In genomic region chr13:75685239-75685697, GRCh38 we compare ENCODE assay signal across 11 cellular contexts. TPM values are rescaled to one million over a fixed set of nuclear protein-coding genes. Genes with fewer than 3 reads are reported as not detected.
DNase-seq lines count a peak whose midpoint lies in the region; ATAC-seq and TF ChIP-seq lines count a peak whose summit lies in the region.
"Had no signal": no experiment of that assay in that cellular context is flagged by ENCODE, and none has a peak within 500 bp of the region (broad histone marks: within the 10 kb centered on the region; RNA-seq: fewer than 3 reads in every experiment).

No MANE protein-coding gene starts in this region.

- peak; percentile 61 for TF ChIP-seq CTCF in endodermal cell (conservative IDR thresholded peaks at IDR 0.05)

- H3K36me3 Mint-ChIP-seq in endodermal cell (ENCODE audit: low read depth) = peaks cover 4% of the 10 kb centered on the region

- no peaks in the 10 kb centered on the region for H3K36me3 ChIP-seq in endodermal cell (ENCODE audit: control insufficient read depth, insufficient read depth, low read length)

- no peak for ATAC-seq in HG03521 (IDR thresholded peaks at IDR 0.05; ENCODE audit: unreplicated experiment)

- H3K9ac ChIP-seq in endodermal cell (ENCODE audit: extremely low read depth, low read length, poor library complexity, severe bottlenecking) = no peak overlapping the region

- H3K4me3 ChIP-seq in endodermal cell (ENCODE audit: low read length) = no peak overlapping the region

- H3K4me1 ChIP-seq in endodermal cell (ENCODE audit: control insufficient read depth, insufficient read depth, low read length) = no peaks in the 10 kb centered on the region

- 60 to 74% methylated on average over 1 to 2 of the region's 2 CpGs for WGBS in endodermal cell (ENCODE audit: insufficient coverage in 1 of 2, insufficient read length in 1 of 2), 2 experiments

- H3K9me3 Mint-ChIP-seq in endodermal cell = peaks cover 7% of the 10 kb centered on the region
- H3K9me3 Mint-ChIP-seq: activated T-cell treated with anti-CD3 and anti-CD28 coated beads, Interleukin-2, amount 50 U/mL, for 24 hours had no signal

- peak overlapping the region; percentile 64 for H3K27ac Mint-ChIP-seq in endodermal cell
- H3K27ac Mint-ChIP-seq: activated T-cell treated with anti-CD3 and anti-CD28 coated beads, Interleukin-2, amount 50 U/mL, for 24 hours; CD4-positive, CD25-positive, alpha-beta regulatory T cell had no signal

- H3K4me3 Mint-ChIP-seq in endodermal cell = no peak overlapping the region
- H3K4me3 Mint-ChIP-seq: activated T-cell treated with anti-CD3 and anti-CD28 coated beads, Interleukin-2, amount 50 U/mL, for 24 hours; CD4-positive, CD25-positive, alpha-beta regulatory T cell had no signal

- peaks cover 12% of the 10 kb centered on the region for H3K4me1 Mint-ChIP-seq in endodermal cell

- in situ Hi-C loops in G401 (cut with HindIII; ENCODE audit: low sequenced_read_pairs) = no loop called here

- H3K27me3 Mint-ChIP-seq in endodermal cell (ENCODE audit: insufficient read depth) = no peaks in the 10 kb centered on the region
- H3K27me3 Mint-ChIP-seq: activated T-cell treated with anti-CD3 and anti-CD28 coated beads, Interleukin-2, amount 50 U/mL, for 24 hours had no signal

- DNase-seq in NCI-H510A treated with DMSO at 0.1 percent for 48 hours (lab: John Stamatoyannopoulos, UW) (peak; percentile 46), NCI-H510A (lab: John Stamatoyannopoulos, UW) (no peak), NCI-H2029 treated with DMSO at 0.1 percent for 48 hours (lab: John Stamatoyannopoulos, UW) (peak; percentile 61), endodermal cell (peak; percentile 65), renal cortical epithelial cell (ENCODE audit: low read depth) (peak; percentile 73), G401 (ENCODE audit: low spot score) (no peak), NCI-H2171 (lab: John Stamatoyannopoulos, UW) (no peak)
- DNase-seq: activated T-cell treated with anti-CD3 and anti-CD28 coated beads, Interleukin-2, amount 50 U/mL, for 24 hours; CD4-positive, CD25-positive, alpha-beta regulatory T cell; NCI-H526 had no signal

- H3K9me3 ChIP-seq in endodermal cell (ENCODE audit: control insufficient read depth, low read length) = no peaks in the 10 kb centered on the region

- no peaks in the 10 kb centered on the region for H3K27me3 ChIP-seq in endodermal cell (ENCODE audit: control insufficient read depth, insufficient read depth, low read length, poor library complexity, severe bottlenecking)

- no peak overlapping the region for H3K27ac ChIP-seq in endodermal cell (ENCODE audit: low read depth, low read length)

RNA-seq across cellular contexts. Expression of gene LMO7, which starts 49.1 kb away (rescaled TPM):
- total RNA-seq in endodermal cell (10 to 100 TPM in 1 of 2 donors, 1 to 10 TPM in 1; 9.9 to 14.1 TPM), renal cortical epithelial cell (42.9 and 102 TPM in 2 replicates)
- 8.0 TPM for polyA plus RNA-seq in endodermal cell (2013, experiment 1 of 2)
- 4.4 TPM for polyA plus RNA-seq in endodermal cell (2013, experiment 2 of 2)
- 2.1 and 7.7 TPM in 2 replicates for total RNA-seq in G401 (2014; rRNA removed; shearing (Covaris generic))

Comparison
In these comparisons a context has a peak if more than half of its experiments do, and no peak if none do; other contexts are left out.
1. DNase-seq: peak in NCI-H510A treated with DMSO at 0.1 percent for 48 hours (single experiment), NCI-H2029 treated with DMSO at 0.1 percent for 48 hours (single experiment), endodermal cell (single experiment) and renal cortical epithelial cell (single experiment); none in NCI-H510A (single experiment), G401 (single experiment) and NCI-H2171 (single experiment).